ENCODE assay signal across 13 cellular contexts in genomic region chr2:220296174-220296573, GRCh38.
DNase-seq lines count a peak whose midpoint lies in the region; ATAC-seq and TF ChIP-seq lines count a peak whose summit lies in the region.
"Had no signal": no experiment of that assay in that cellular context is flagged by ENCODE, and none has a peak within 500 bp of the region (broad histone marks: within the 10 kb centered on the region; RNA-seq: fewer than 3 reads in every experiment).

No MANE protein-coding gene starts in this region.

- H3K36me3 ChIP-seq in brain microvascular endothelial cell (replicated peaks) (no peaks in the 10 kb centered on the region), uterus (peaks cover 0 to 2% of the 10 kb centered on the region in 2 donors)
- H3K36me3 ChIP-seq: SJSA1 had no signal

- intact Hi-C loops in uterus (cut with DNase I; ENCODE audit: low total_unique reads), result no loop called here

- H3K27me3 ChIP-seq in brain microvascular endothelial cell (replicated peaks) (no peaks in the 10 kb centered on the region), uterus (no peaks in the 10 kb centered on the region)
- H3K27me3 ChIP-seq: SJSA1 had no signal

- TF ChIP-seq CTCF in HFFc6 (IDR thresholded peaks at IDR 0.05) (peak; percentile 32; the same call in 1 of the 2 replicates), brain microvascular endothelial cell (IDR thresholded peaks at IDR 0.05; ENCODE audit: low read depth, low read length, missing control alignments) (peak; percentile 8), uterus (IDR thresholded peaks at IDR 0.05) (no peak)

- H3K4me3 ChIP-seq in brain microvascular endothelial cell (ENCODE audit: low read depth, low read length) (no peak overlapping the region), uterus (no peak overlapping the region)
- H3K4me3 ChIP-seq: SJSA1 had no signal

- peaks cover 6% of the 10 kb centered on the region for H3K4me1 Mint-ChIP-seq in HFFc6 (ENCODE audit: low read depth)
- no peaks in the 10 kb centered on the region for H3K4me1 Mint-ChIP-seq in stimulated activated effector memory CD8-positive, alpha-beta T cell treated with anti-CD3 and anti-CD28 coated beads, Interleukin-12 subunit alpha, Interleukin-12 subunit beta, amount 100 ng/mL, for 72 hours
- H3K4me1 Mint-ChIP-seq: natural killer cell had no signal

- TF ChIP-seq POLR2A in uterus (IDR thresholded peaks at IDR 0.05), result no peak

- no peaks in the 10 kb centered on the region for H3K4me1 ChIP-seq in uterus
- H3K4me1 ChIP-seq: SJSA1 had no signal

- ATAC-seq in stimulated activated effector memory CD8-positive, alpha-beta T cell treated with anti-CD3 and anti-CD28 coated beads, Interleukin-12 subunit alpha, Interleukin-12 subunit beta, amount 100 ng/mL, for 72 hours, result no peak
- no peak for ATAC-seq in HG03039 (IDR thresholded peaks at IDR 0.05; ENCODE audit: unreplicated experiment)
- ATAC-seq: natural killer cell had no signal

- no peaks in the 10 kb centered on the region for H3K27me3 Mint-ChIP-seq in HFFc6 (ENCODE audit: insufficient read depth)

- H3K27ac Mint-ChIP-seq in HFFc6, result no peak overlapping the region
- no peak overlapping the region for H3K27ac Mint-ChIP-seq in stimulated activated effector memory CD8-positive, alpha-beta T cell treated with anti-CD3 and anti-CD28 coated beads, Interleukin-12 subunit alpha, Interleukin-12 subunit beta, amount 100 ng/mL, for 72 hours
- H3K27ac Mint-ChIP-seq: natural killer cell had no signal

- in situ Hi-C loops in brain microvascular endothelial cell (cut with HindIII; ENCODE audit: low pct_ligation_motif_present, low sequenced_read_pairs), result no loop called here

- H3K4me3 Mint-ChIP-seq in HFFc6, result no peak overlapping the region
- H3K4me3 Mint-ChIP-seq in stimulated activated effector memory CD8-positive, alpha-beta T cell treated with anti-CD3 and anti-CD28 coated beads, Interleukin-12 subunit alpha, Interleukin-12 subunit beta, amount 100 ng/mL, for 72 hours, result no peak overlapping the region
- H3K4me3 Mint-ChIP-seq: natural killer cell had no signal

- H3K9me3 Mint-ChIP-seq in HFFc6, result peaks cover 5% of the 10 kb centered on the region
- peaks cover 7% of the 10 kb centered on the region for H3K9me3 Mint-ChIP-seq in stimulated activated effector memory CD8-positive, alpha-beta T cell treated with anti-CD3 and anti-CD28 coated beads, Interleukin-12 subunit alpha, Interleukin-12 subunit beta, amount 100 ng/mL, for 72 hours

- DNase-seq in NCI-H2081 (lab: John Stamatoyannopoulos, UW), result peak; percentile 3 to 11
- DNase-seq in NCI-H2081 treated with DMSO at 0.1 percent for 48 hours (lab: John Stamatoyannopoulos, UW), result no peak
- peak; percentile 7 for DNase-seq in HFFc6
- no peak for DNase-seq in brain microvascular endothelial cell
- DNase-seq in putamen (ENCODE audit: low spot score), result peak; percentile 6
- no peak for DNase-seq in stimulated activated effector memory CD8-positive, alpha-beta T cell treated with anti-CD3 and anti-CD28 coated beads, Interleukin-12 subunit alpha, Interleukin-12 subunit beta, amount 100 ng/mL, for 72 hours (ENCODE audit: low spot score in 2 of 2)
- DNase-seq in uterus, result no peak
- DNase-seq: activated effector memory CD4-positive, alpha-beta T cell treated with Interleukin-2 at 50 U/mL for 16 hours; aorta; dermis blood vessel endothelial cell; natural killer cell had no signal

- peaks cover 6% of the 10 kb centered on the region for H3K36me3 Mint-ChIP-seq in HFFc6 (ENCODE audit: low read depth)
- no peaks in the 10 kb centered on the region for H3K36me3 Mint-ChIP-seq in stimulated activated effector memory CD8-positive, alpha-beta T cell treated with anti-CD3 and anti-CD28 coated beads, Interleukin-12 subunit alpha, Interleukin-12 subunit beta, amount 100 ng/mL, for 72 hours
- H3K36me3 Mint-ChIP-seq: natural killer cell had no signal

- H3K9me3 ChIP-seq in uterus, result no peaks in the 10 kb centered on the region
- H3K9me3 ChIP-seq: SJSA1 had no signal

- H3K27ac ChIP-seq in brain microvascular endothelial cell (no peak overlapping the region), uterus (no peak overlapping the region)
- H3K27ac ChIP-seq: SJSA1 had no signal

Comparison
In these comparisons a context has a peak if more than half of its experiments do, and no peak if none do; other contexts are left out.
1. DNase-seq: peak in NCI-H2081 (2 of 2), HFFc6 (single experiment) and putamen (single experiment); none in NCI-H2081 treated with DMSO at 0.1 percent for 48 hours (single experiment), brain microvascular endothelial cell (single experiment), stimulated activated effector memory CD8-positive, alpha-beta T cell treated with anti-CD3 and anti-CD28 coated beads, Interleukin-12 subunit alpha, Interleukin-12 subunit beta, amount 100 ng/mL, for 72 hours (0 of 2) and uterus (0 of 2).
2. CTCF ChIP-seq: peak in HFFc6 (single experiment) and brain microvascular endothelial cell (single experiment); none in uterus (0 of 4).